In the genomic region with DNA sequence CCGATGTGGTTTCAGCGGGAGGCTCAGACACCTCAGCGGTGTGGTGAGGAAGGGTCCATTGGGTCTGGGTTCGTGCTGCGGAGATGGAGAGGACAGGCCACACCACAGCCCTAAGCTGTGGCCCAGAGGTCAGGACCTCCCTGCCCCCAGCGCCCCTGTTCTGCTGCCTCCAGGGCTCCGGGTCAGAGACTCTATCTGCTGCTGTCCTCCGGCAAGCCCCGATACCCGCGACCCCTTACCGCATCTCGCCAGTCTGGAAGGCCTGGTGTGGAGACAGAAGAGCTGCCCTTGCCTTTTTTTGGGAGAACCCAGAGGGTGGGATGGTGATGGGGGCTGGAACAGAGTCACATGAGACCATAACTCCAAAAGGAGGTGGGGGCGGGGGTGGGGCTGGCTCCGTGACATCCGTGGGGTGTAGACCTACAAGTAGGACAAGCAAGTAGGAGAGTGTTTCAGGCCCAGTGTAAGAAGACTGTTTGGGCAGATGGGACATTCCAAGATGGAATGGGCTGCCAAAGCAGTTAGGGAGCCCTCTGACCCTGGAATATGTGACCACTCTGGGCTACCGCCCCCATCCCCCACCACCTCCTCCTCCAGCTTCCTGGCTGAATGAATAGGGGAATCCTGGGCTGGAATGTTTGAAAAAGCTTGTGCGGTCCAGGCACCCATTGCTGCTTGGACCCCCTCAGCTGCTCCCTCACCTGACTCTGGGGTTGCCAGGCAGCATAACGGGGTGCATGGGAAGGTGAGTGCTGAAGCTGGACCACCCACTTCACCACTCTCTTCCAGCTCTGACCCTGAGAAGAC, we compare ENCODE assay signal across 9 cellular contexts. TPM values are rescaled to one million over a fixed set of nuclear protein-coding genes. Genes with fewer than 3 reads are reported as not detected.
A peak's percentile ranks its signal among the peaks of the same experiment; 100 is the strongest.
DNase-seq lines count a peak whose midpoint lies in the region; ATAC-seq and TF ChIP-seq lines count a peak whose summit lies in the region.
"Had no signal": no experiment of that assay in that cellular context is flagged by ENCODE, and none has a peak within 500 bp of the region (broad histone marks: within the 10 kb centered on the region; RNA-seq: fewer than 3 reads in every experiment).

No MANE protein-coding gene starts in this region.

- H3K36me3 ChIP-seq in ectodermal cell (ENCODE audit: control insufficient read depth, insufficient read depth, low read length) = no peaks in the 10 kb centered on the region
- peaks cover 0 to 3% (median 0%) of the 10 kb centered on the region in 3 experiments for H3K36me3 ChIP-seq in naive thymus-derived CD4-positive, alpha-beta T cell (ENCODE audit: control insufficient read depth in 2 of 3, insufficient read depth in 3 of 3, low read length in 3 of 3)

- H3K27me3 Mint-ChIP-seq in naive thymus-derived CD4-positive, alpha-beta T cell = no peaks in the 10 kb centered on the region

- peak overlapping the region; percentile 81 to 93 (median 86) for H3K27ac Mint-ChIP-seq in naive thymus-derived CD4-positive, alpha-beta T cell

- peaks cover 24 to 50% (median 39%) of the 10 kb centered on the region in 7 donors for H3K4me1 Mint-ChIP-seq in naive thymus-derived CD4-positive, alpha-beta T cell

- 10 to 13% methylated on average over 19 of the region's 19 CpGs for WGBS in ectodermal cell, 2 experiments

- peaks cover 0 to 1% (median 0%) of the 10 kb centered on the region in 5 donors for H3K36me3 Mint-ChIP-seq in naive thymus-derived CD4-positive, alpha-beta T cell

- H3K4me3 ChIP-seq in AG09309 (ENCODE audit: control insufficient read depth, low read depth, low read length) (peak overlapping the region; percentile 93), LNCaP clone FGC (ENCODE audit: low read depth, low read length) (peak overlapping the region; percentile 82), ectodermal cell (ENCODE audit: insufficient read depth, low read depth, low read length) (peak overlapping the region; percentile 60)
- peak overlapping the region; percentile 79 for H3K4me3 ChIP-seq in naive thymus-derived CD4-positive, alpha-beta T cell (ENCODE audit: low read length)

- TF ChIP-seq CTCF in AG09309 (IDR thresholded peaks at IDR 0.05; ENCODE audit: control insufficient read depth, insufficient read depth, low read depth, low read length, missing control alignments) (no peak), LNCaP clone FGC (IDR thresholded peaks at IDR 0.05; ENCODE audit: control insufficient read depth, extremely low read depth, insufficient read depth) (no peak)

- ATAC-seq in naive thymus-derived CD4-positive, alpha-beta T cell = no peak
- ATAC-seq in GM21526 (IDR thresholded peaks at IDR 0.05; ENCODE audit: low FRiP score, unreplicated experiment) (no peak), GM21723 (IDR thresholded peaks at IDR 0.05; ENCODE audit: unreplicated experiment) (no peak), left lobe of liver (no peak)

- intact Hi-C loops in naive thymus-derived CD4-positive, alpha-beta T cell (cut with micrococcal nuclease) = no loop called here

- peaks cover 16% of the 10 kb centered on the region for H3K27me3 ChIP-seq in ectodermal cell (ENCODE audit: control insufficient read depth, insufficient read depth, low read length, poor library complexity, severe bottlenecking)
- H3K27me3 ChIP-seq in naive thymus-derived CD4-positive, alpha-beta T cell (ENCODE audit: control insufficient read depth in 2 of 2, insufficient read depth in 2 of 2, low read length in 2 of 2) = no peaks in the 10 kb centered on the region

- peak overlapping the region; percentile 77 to 92 (median 87) for H3K4me3 Mint-ChIP-seq in naive thymus-derived CD4-positive, alpha-beta T cell

- no peaks in the 10 kb centered on the region for H3K9me3 ChIP-seq in ectodermal cell (ENCODE audit: control insufficient read depth, low read length)
- no peaks in the 10 kb centered on the region for H3K9me3 ChIP-seq in naive thymus-derived CD4-positive, alpha-beta T cell (ENCODE audit: control insufficient read depth in 2 of 3, low read length in 3 of 3)

- no peaks in the 10 kb centered on the region for H3K9me3 Mint-ChIP-seq in naive thymus-derived CD4-positive, alpha-beta T cell

- H3K27ac ChIP-seq in ectodermal cell (ENCODE audit: insufficient read depth, low read depth, low read length, poor library complexity, severe bottlenecking) = no peak overlapping the region
- H3K27ac ChIP-seq in naive thymus-derived CD4-positive, alpha-beta T cell (ENCODE audit: low read depth, low read length) = peak overlapping the region; percentile 84

- DNase-seq in AG09309 (ENCODE audit: low read depth) = no peak
- no peak for DNase-seq in LNCaP clone FGC (ENCODE audit: low read depth)
- no peak for DNase-seq in naive thymus-derived CD4-positive, alpha-beta T cell
- no peak for DNase-seq in COR-L47 (lab: John Stamatoyannopoulos, UW)
- no peak for DNase-seq in left lobe of liver (ENCODE audit: low spot score)
- DNase-seq: SHP77 had no signal

- CTCF ChIA-PET in naive thymus-derived CD4-positive, alpha-beta T cell (lab: Charles Lee) = interaction anchor here (3.4 kb wide), 1 partner anchor 15 kb away, joined by 14 read pairs; no protein-coding TSS in a partner anchor

- POLR2A ChIA-PET in naive thymus-derived CD4-positive, alpha-beta T cell (lab: Charles Lee) = interaction anchor here (0.6 to 2.2 kb wide), 8 partner anchors 11 to 285 kb away, joined by 3 to 16 read pairs (median 3); a partner anchor contains a TSS

- H3K4me1 ChIP-seq in ectodermal cell (ENCODE audit: control insufficient read depth, insufficient read depth, low read length) = peaks cover 18% of the 10 kb centered on the region
- H3K4me1 ChIP-seq in naive thymus-derived CD4-positive, alpha-beta T cell (ENCODE audit: control insufficient read depth in 2 of 2, insufficient read depth in 2 of 2, low read length in 2 of 2) = peaks cover 22% of the 10 kb centered on the region in 2 donors

RNA-seq across cellular contexts. Expression of a gene that starts 1.4 kb away (rescaled TPM):
- polyA plus RNA-seq in ectodermal cell (2013, experiment 1 of 4) = 22.2 TPM
- 19.7 TPM for polyA plus RNA-seq in ectodermal cell (2013, experiment 2 of 4)
- 15.3 TPM for polyA plus RNA-seq in ectodermal cell (2013, experiment 3 of 4)
- 17.6 TPM for polyA plus RNA-seq in ectodermal cell (2013, experiment 4 of 4)
- total RNA-seq in naive thymus-derived CD4-positive, alpha-beta T cell = 10 to 100 TPM; 18.6 to 43.7 (median 34.1) TPM
- polyA plus RNA-seq in naive thymus-derived CD4-positive, alpha-beta T cell = 10 to 100 TPM in 1 of 2 donors, 1 to 10 TPM in 1; 8.0 to 21.1 TPM
- total RNA-seq in left lobe of liver = 10.4 TPM

RNA-seq across cellular contexts. Expression of a gene that starts 25.7 kb away (rescaled TPM):
- 64.5 TPM for polyA plus RNA-seq in ectodermal cell (2013, experiment 1 of 4)
- polyA plus RNA-seq in ectodermal cell (2013, experiment 2 of 4) = 63.1 TPM
- polyA plus RNA-seq in ectodermal cell (2013, experiment 3 of 4) = 52.9 TPM
- 62.6 TPM for polyA plus RNA-seq in ectodermal cell (2013, experiment 4 of 4)
- total RNA-seq in naive thymus-derived CD4-positive, alpha-beta T cell = 10 to 100 TPM; 29.5 to 64.7 (median 32.0) TPM
- 10 to 100 TPM; 47.0 to 51.3 TPM for polyA plus RNA-seq in naive thymus-derived CD4-positive, alpha-beta T cell
- total RNA-seq in left lobe of liver = 38.9 TPM

RNA-seq across cellular contexts. Expression of a gene that starts 25.7 kb away (rescaled TPM):
- 29.6 TPM for polyA plus RNA-seq in ectodermal cell (2013, experiment 1 of 4)
- 24.3 TPM for polyA plus RNA-seq in ectodermal cell (2013, experiment 2 of 4)
- polyA plus RNA-seq in ectodermal cell (2013, experiment 3 of 4) = 24.2 TPM
- polyA plus RNA-seq in ectodermal cell (2013, experiment 4 of 4) = 28.7 TPM
- 10 to 100 TPM in 1 of 5 experiments, 1 to 10 TPM in 3, under 1 TPM in 1; 0.61 to 17.5 (median 2.2) TPM for total RNA-seq in naive thymus-derived CD4-positive, alpha-beta T cell
- not detected for polyA plus RNA-seq in naive thymus-derived CD4-positive, alpha-beta T cell
- total RNA-seq in left lobe of liver = 0.13 TPM

RNA-seq across cellular contexts. Expression of a gene that starts 50.0 kb away (rescaled TPM):
- 79.7 TPM for polyA plus RNA-seq in ectodermal cell (2013, experiment 1 of 4)
- 81.7 TPM for polyA plus RNA-seq in ectodermal cell (2013, experiment 2 of 4)
- polyA plus RNA-seq in ectodermal cell (2013, experiment 3 of 4) = 64.3 TPM
- polyA plus RNA-seq in ectodermal cell (2013, experiment 4 of 4) = 65.3 TPM
- total RNA-seq in naive thymus-derived CD4-positive, alpha-beta T cell = 10 to 100 TPM; 27.6 to 67.1 (median 42.4) TPM
- polyA plus RNA-seq in naive thymus-derived CD4-positive, alpha-beta T cell = 10 to 100 TPM; 13.4 to 15.2 TPM
- 47.3 TPM for total RNA-seq in left lobe of liver
